9 cellular contexts compared by ENCODE assay signal in the genomic region with DNA sequence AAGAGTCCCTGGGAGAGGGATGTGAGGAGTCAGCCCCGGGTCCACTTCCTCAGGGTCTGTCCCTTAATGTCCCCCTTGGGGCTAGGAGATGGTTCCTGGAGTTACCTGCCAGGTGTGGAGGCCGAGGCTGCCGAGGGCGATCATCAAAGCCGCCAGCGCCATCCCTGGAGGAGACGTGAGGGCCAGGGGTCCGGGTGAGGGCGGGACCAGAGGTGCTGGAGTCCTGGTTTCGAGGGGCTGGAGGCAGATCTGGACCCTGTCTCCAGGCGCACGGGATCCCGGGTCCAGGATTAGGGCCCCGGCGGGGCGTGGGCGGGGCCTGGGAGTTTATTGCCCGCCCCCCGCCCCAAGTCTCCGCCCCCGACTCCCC. TPM values are rescaled to one million over a fixed set of nuclear protein-coding genes. Genes with fewer than 3 reads are reported as not detected.
A peak's percentile ranks its signal among the peaks of the same experiment; 100 is the strongest.
DNase-seq lines count a peak whose midpoint lies in the region; ATAC-seq and TF ChIP-seq lines count a peak whose summit lies in the region.
"Had no signal": no experiment of that assay in that cellular context is flagged by ENCODE, and none has a peak within 500 bp of the region (broad histone marks: within the 10 kb centered on the region; RNA-seq: fewer than 3 reads in every experiment).

A gene with protein sequence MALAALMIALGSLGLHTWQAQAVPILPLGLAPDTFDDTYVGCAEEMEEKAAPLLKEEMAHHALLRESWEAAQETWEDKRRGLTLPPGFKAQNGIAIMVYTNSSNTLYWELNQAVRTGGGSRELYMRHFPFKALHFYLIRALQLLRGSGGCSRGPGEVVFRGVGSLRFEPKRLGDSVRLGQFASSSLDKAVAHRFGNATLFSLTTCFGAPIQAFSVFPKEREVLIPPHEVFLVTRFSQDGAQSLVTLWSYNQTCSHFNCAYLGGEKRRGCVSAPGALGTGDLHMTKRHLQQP (minus strand): TSS at position 292 of the 370 bp plus-strand sequence. CDS start 130 bp downstream, at position 162.

- 0 out of 2 replicates have a peak, but pooled peaks cover 3% of the 10 kb centered on the region for H3K4me1 ChIP-seq in MM.1S (ENCODE audit: low read length)
- no peaks in the 10 kb centered on the region for H3K4me1 ChIP-seq in endocrine pancreas (ENCODE audit: control insufficient read depth, insufficient read depth, low read length)

- no peaks in the 10 kb centered on the region for H3F3A ChIP-seq in MM.1S (ENCODE audit: insufficient read depth, low read length)

- H3K4me1 Mint-ChIP-seq in nephron progenitor cell: peaks cover 66% of the 10 kb centered on the region

- peak within 1 kb of the TSS; percentile 74 for H2AFZ ChIP-seq in MM.1S (ENCODE audit: low read length)

- H3K36me3 Mint-ChIP-seq in nephron progenitor cell (ENCODE audit: low read depth): peaks cover 18% of the 10 kb centered on the region

- DNase-seq in AG04450 (ENCODE audit: low read depth, low spot score) (no peak), MM.1S (no peak), nephron progenitor cell (no peak), COLO668 (lab: John Stamatoyannopoulos, UW; ENCODE audit: unreplicated experiment) (no peak)
- DNase-seq in activated CD4-positive, CD25-positive, alpha-beta regulatory T cell (lab: John Stamatoyannopoulos, UW): no peak
- DNase-seq: hippocampal formation had no signal

- H3K9me3 ChIP-seq in AG04450 (ENCODE audit: control insufficient read depth, insufficient read depth, low read length) (no peaks in the 10 kb centered on the region; the same call in 1 of the 2 replicates), MM.1S (replicated peaks; ENCODE audit: insufficient read depth, low read length) (no peaks in the 10 kb centered on the region), endocrine pancreas (ENCODE audit: control insufficient read depth, low read length) (no peaks in the 10 kb centered on the region)

- ATAC-seq in HG03521 (IDR thresholded peaks at IDR 0.05; ENCODE audit: unreplicated experiment) (no peak), HG02852 (IDR thresholded peaks at IDR 0.05; ENCODE audit: unreplicated experiment) (no peak)

- peaks cover 2% of the 10 kb centered on the region for H3K27me3 Mint-ChIP-seq in nephron progenitor cell (ENCODE audit: low read depth, poor library complexity)

- H3K27me3 ChIP-seq in AG04450 (ENCODE audit: control insufficient read depth, insufficient read depth, low read length) (peaks cover 12% of the 10 kb centered on the region), MM.1S (replicated peaks; ENCODE audit: insufficient read depth, low read length) (0 out of 2 replicates have a peak, but pooled peaks cover 8% of the 10 kb centered on the region), endocrine pancreas (ENCODE audit: control insufficient read depth, insufficient read depth, low read length) (no peaks in the 10 kb centered on the region)

- H3K4me3 ChIP-seq in AG04450 (ENCODE audit: low read depth, low read length): peak within 1 kb of the TSS; percentile 62
- H3K4me3 ChIP-seq in MM.1S (ENCODE audit: low read length): peak within 1 kb of the TSS; percentile 45
- no peak within 1 kb of the TSS for H3K4me3 ChIP-seq in endocrine pancreas (ENCODE audit: control insufficient read depth, insufficient read depth, low read length)

- POLR2A ChIA-PET in AG04450 (lab: Yijun Ruan, JAX): no interaction called here

- peaks cover 19% of the 10 kb centered on the region for H3K9me3 Mint-ChIP-seq in nephron progenitor cell

- no peak within 1 kb of the TSS; the same call in 1 of the 2 replicates for H3K9ac ChIP-seq in MM.1S (ENCODE audit: low read length)
- H3K9ac ChIP-seq in endocrine pancreas (ENCODE audit: control insufficient read depth, insufficient read depth, low read length): peak within 1 kb of the TSS; percentile 44

- H4K20me1 ChIP-seq in MM.1S (ENCODE audit: insufficient read depth, low read length): no peaks in the 10 kb centered on the region

- peak within 1 kb of the TSS; percentile 98 for H3K27ac Mint-ChIP-seq in nephron progenitor cell

- H3K27ac ChIP-seq in AG04450 (ENCODE audit: low read depth, low read length) (no peak within 1 kb of the TSS), MM.1S (ENCODE audit: low read length) (no peak within 1 kb of the TSS)

- no peak for TF ChIP-seq CTCF in AG04450 (IDR thresholded peaks at IDR 0.05; ENCODE audit: low read depth, low read length)
- TF ChIP-seq CTCF in MM.1S (IDR thresholded peaks at IDR 0.05; ENCODE audit: low read length): no peak
- no peak for TF ChIP-seq CTCF in nephron progenitor cell (IDR thresholded peaks at IDR 0.05)

- CTCF ChIA-PET in AG04450 (lab: Charles Lee): no interaction called here

- H3K4me3 Mint-ChIP-seq in nephron progenitor cell: peak within 1 kb of the TSS; percentile 89

- H3K79me2 ChIP-seq in MM.1S (ENCODE audit: low read length): no peaks in the 10 kb centered on the region

- H3K4me2 ChIP-seq in MM.1S (ENCODE audit: low read depth, low read length): peak within 1 kb of the TSS; percentile 43

- H3K9me2 ChIP-seq in MM.1S (replicated peaks; ENCODE audit: insufficient read depth, low read length): no peaks in the 10 kb centered on the region

- no peaks in the 10 kb centered on the region for H3K36me3 ChIP-seq in MM.1S (replicated peaks; ENCODE audit: insufficient read depth, low read length)
- no peaks in the 10 kb centered on the region for H3K36me3 ChIP-seq in endocrine pancreas (ENCODE audit: control insufficient read depth, insufficient read depth, low read length)

RNA-seq across cellular contexts. Expression of the gene that starts here (rescaled TPM):
- 0.22 and 0.35 TPM in 2 replicates for polyA plus RNA-seq in AG04450 (2011; rRNA removed)
- not detected in 2 replicates for polyA minus RNA-seq in AG04450 (2011; rRNA and poly(A)+ RNA removed)
